In the genomic region with DNA sequence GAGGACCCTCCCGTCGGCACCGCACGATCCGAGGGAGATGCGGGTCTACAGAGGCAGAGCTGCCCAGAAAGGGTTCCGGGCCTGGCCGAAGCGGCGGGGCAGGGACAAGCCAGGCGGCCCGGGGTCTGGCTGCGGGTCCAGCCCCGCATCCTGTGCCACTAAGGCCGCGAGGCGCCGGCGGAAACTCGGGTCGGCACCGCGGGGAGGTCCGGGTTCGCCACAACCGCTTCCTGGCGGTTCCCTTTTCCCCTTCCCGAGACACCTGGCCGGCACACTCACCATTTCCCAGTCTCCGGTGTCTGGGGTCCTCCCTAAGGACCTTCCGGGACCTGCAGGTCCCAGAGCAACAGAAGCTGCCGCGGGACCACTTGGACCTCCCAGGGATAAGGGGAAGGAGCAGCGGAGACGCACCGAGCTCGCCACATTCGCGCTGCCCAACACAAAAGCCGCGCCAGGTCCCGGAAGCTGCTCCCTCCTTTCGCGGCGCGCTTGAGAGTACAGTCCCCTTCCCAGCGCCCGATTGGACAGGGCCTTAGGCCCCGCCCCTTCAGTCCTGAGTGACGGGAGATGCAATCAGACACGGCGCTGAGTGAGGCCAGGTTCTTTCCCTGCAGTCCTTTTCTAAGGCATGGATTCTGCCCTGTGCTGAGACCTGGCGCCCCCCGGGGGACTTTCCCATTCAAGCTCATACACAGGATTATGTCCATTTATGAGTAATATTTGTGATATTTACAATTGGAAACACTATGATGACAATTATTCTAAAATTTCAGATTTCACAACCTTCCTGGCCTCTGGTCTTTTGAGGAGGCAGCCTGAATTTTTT, we compare ENCODE assay signal across 8 cellular contexts. TPM values are rescaled to one million over a fixed set of nuclear protein-coding genes. Genes with fewer than 3 reads are reported as not detected.
A peak's percentile ranks its signal among the peaks of the same experiment; 100 is the strongest.
DNase-seq lines count a peak whose midpoint lies in the region; ATAC-seq and TF ChIP-seq lines count a peak whose summit lies in the region.

A gene (minus strand): TSS at position 497 of the 826 bp plus-strand sequence. CDS start 215 bp downstream, at position 282.

- H3K4me1 Mint-ChIP-seq in H9, result peaks cover 21% of the 10 kb centered on the region in 2 experiments

- H3K4me3 Mint-ChIP-seq in H9, result peak within 1 kb of the TSS; percentile 85 to 96

- no peak within 1 kb of the TSS for H2BK120ac ChIP-seq in H9 (ENCODE audit: low read depth, low read length, poor library complexity, severe bottlenecking)

- in situ Hi-C loops in G401 (cut with HindIII; ENCODE audit: low sequenced_read_pairs), result no loop called here

- peak within 1 kb of the TSS; percentile 97 for H3K4me2 ChIP-seq in H9 (ENCODE audit: insufficient read depth, insufficient read length, low read length)

- H3K9me3 Mint-ChIP-seq in H9, result peaks cover 41 to 43% of the 10 kb centered on the region in 2 experiments

- H4K91ac ChIP-seq in H9 (ENCODE audit: insufficient read length, low read depth, low read length), result no peak within 1 kb of the TSS

- no peaks in the 10 kb centered on the region for H3K36me3 ChIP-seq in gastroesophageal sphincter

- peak within 1 kb of the TSS; percentile 8; the same call in 1 of the 2 replicates for H3K4ac ChIP-seq in H9 (ENCODE audit: low read depth, low read length)

- H2BK5ac ChIP-seq in H9 (ENCODE audit: insufficient read length, low read length), result no peak within 1 kb of the TSS

- peak within 1 kb of the TSS; percentile 95 for H3K9ac ChIP-seq in H9 (ENCODE audit: extremely low read depth, insufficient read length, low read length)

- H2AFZ ChIP-seq in H9 (ENCODE audit: low read length), result no peak within 1 kb of the TSS

- no peak within 1 kb of the TSS for H4K8ac ChIP-seq in H9 (replicated peaks; ENCODE audit: insufficient read length, low read depth, low read length)

- no peak within 1 kb of the TSS for H3T11ph ChIP-seq in H9 (ENCODE audit: low read length)

- H2BK15ac ChIP-seq in H9 (ENCODE audit: low read depth, low read length), result peak within 1 kb of the TSS; percentile 2; the same call in 1 of the 2 replicates

- H3K27me3 Mint-ChIP-seq in H9 (ENCODE audit: low read depth), result peaks cover 2% of the 10 kb centered on the region; the same call in 1 of the 2 replicates

- no peak within 1 kb of the TSS for H4K5ac ChIP-seq in H9 (ENCODE audit: insufficient read length, low read depth, low read length)

- DNase-seq in G401 (ENCODE audit: low spot score) (peak; percentile 98), H9 (peak; percentile 98), M059J (ENCODE audit: low read depth) (peak; percentile 97), SHP77 treated with DMSO at 0.1 percent for 48 hours (lab: John Stamatoyannopoulos, UW) (peak; percentile 80), activated gamma-delta T cell treated with Interleukin-2 at 50 U/mL for 16 hours (peak; percentile 72), non-pigmented ciliary epithelial cell (ENCODE audit: low read depth) (peak; percentile 83), superior temporal gyrus (ENCODE audit: extremely low spot score) (peak; percentile 98)

- no peak within 1 kb of the TSS for H2AK5ac ChIP-seq in H9 (ENCODE audit: insufficient read length, low read length)

- no CpG with 5 or more reads among the region's 54 CpGs for WGBS in H9 (ENCODE audit: extremely low coverage, insufficient read length, low lambda C conversion rate)
- WGBS in gastroesophageal sphincter (ENCODE audit: low coverage in 1 of 2), 2 donors, result 0% methylated on average over 1 to 2 of the region's 54 CpGs

- no peak within 1 kb of the TSS for H2BK20ac ChIP-seq in H9 (ENCODE audit: low read depth, low read length, poor library complexity, severe bottlenecking)

- peak within 1 kb of the TSS; percentile 11 for H3K56ac ChIP-seq in H9 (ENCODE audit: insufficient read length, low read depth, low read length)

- H3K27me3 ChIP-seq in H9 (ENCODE audit: insufficient read depth, low read length), result no peaks in the 10 kb centered on the region
- no peaks in the 10 kb centered on the region for H3K27me3 ChIP-seq in gastroesophageal sphincter

- peak within 1 kb of the TSS; percentile 86 to 89 for H3K4me3 ChIP-seq in gastroesophageal sphincter

- peak; percentile 33 to 35 for TF ChIP-seq POLR2A in gastroesophageal sphincter (IDR thresholded peaks at IDR 0.05)

- no peak within 1 kb of the TSS for H3K23ac ChIP-seq in H9 (ENCODE audit: insufficient read length, low read depth, low read length)

- peak within 1 kb of the TSS; percentile 83 for H3K14ac ChIP-seq in H9 (ENCODE audit: insufficient read depth, low read length)

- H2BK12ac ChIP-seq in H9 (ENCODE audit: insufficient read length, low read depth, low read length), result no peak within 1 kb of the TSS

- H3K27ac Mint-ChIP-seq in H9, result peak within 1 kb of the TSS; percentile 90 to 98 (median 96)

- H3K4me1 ChIP-seq in H9 (ENCODE audit: insufficient read depth, low read length), result no peaks in the 10 kb centered on the region
- peaks cover 0 to 32% (median 2%) of the 10 kb centered on the region in 3 donors for H3K4me1 ChIP-seq in gastroesophageal sphincter

- peak; percentile 100 for ATAC-seq in gastroesophageal sphincter

- H3K36me3 Mint-ChIP-seq in H9 (ENCODE audit: insufficient read depth in 1 of 3, low read depth in 3 of 3), result peaks cover 36 to 43% (median 39%) of the 10 kb centered on the region in 3 experiments

- H3K9me3 ChIP-seq in H9 (ENCODE audit: control insufficient read depth, low read depth, low read length) (peaks cover 20% of the 10 kb centered on the region), gastroesophageal sphincter (peaks cover 0 to 1% (median 0%) of the 10 kb centered on the region in 3 donors)

- peaks cover 24% of the 10 kb centered on the region for H3K79me2 ChIP-seq in H9 (ENCODE audit: insufficient read depth, low read length)

- no peak; the same call in 2 of the 3 replicates for TF ChIP-seq CTCF in H9 (conservative IDR thresholded peaks at IDR 0.05)
- TF ChIP-seq CTCF in gastroesophageal sphincter (IDR thresholded peaks at IDR 0.05), result no peak

- no peak for TF ChIP-seq EP300 in gastroesophageal sphincter (IDR thresholded peaks at IDR 0.05)

- H3K18ac ChIP-seq in H9 (ENCODE audit: insufficient read length, low read depth, low read length), result peak within 1 kb of the TSS; percentile 81

- H3K23me2 ChIP-seq in H9 (ENCODE audit: insufficient read length, low read depth, low read length, poor library complexity, severe bottlenecking), result peaks cover 6% of the 10 kb centered on the region

- H3K27ac ChIP-seq in H9 (ENCODE audit: insufficient read length, low read depth, low read length), result no peak within 1 kb of the TSS
- peak within 1 kb of the TSS; percentile 72 to 87 (median 82) for H3K27ac ChIP-seq in gastroesophageal sphincter

- H4K20me1 ChIP-seq in H9 (ENCODE audit: control insufficient read depth, insufficient read depth, insufficient read length), result no peaks in the 10 kb centered on the region

- H3K79me1 ChIP-seq in H9 (ENCODE audit: insufficient read depth, low read depth, low read length, poor library complexity, severe bottlenecking), result peaks cover 15% of the 10 kb centered on the region

RNA-seq across cellular contexts. Expression of the gene that starts here (rescaled TPM):
- 11.1 and 11.4 TPM in 2 replicates for total RNA-seq in G401 (2014; rRNA removed; shearing (Covaris generic))
- total RNA-seq in H9 (2021) (12.8 and 13.9 TPM in 2 replicates), gastroesophageal sphincter (1 to 10 TPM; 1.7 to 3.7 (median 3.3) TPM)
- 5.4 and 9.3 TPM in 2 replicates for total RNA-seq in M059J (2014; rRNA removed; shearing (Covaris generic))
